In genomic region chr10:45418859-45419672, GRCh38 we compare ENCODE assay signal across 9 cellular contexts. TPM values are rescaled to one million over a fixed set of nuclear protein-coding genes. Genes with fewer than 3 reads are reported as not detected.
DNase-seq lines count a peak whose midpoint lies in the region; ATAC-seq, FAIRE-seq and TF ChIP-seq lines count a peak whose summit lies in the region.
"Had no signal": no experiment of that assay in that cellular context is flagged by ENCODE, and none has a peak within 500 bp of the region (broad histone marks: within the 10 kb centered on the region; RNA-seq: fewer than 3 reads in every experiment).

No MANE protein-coding gene starts in this region.

- H3K79me2 ChIP-seq in OCI-LY7 (ENCODE audit: insufficient read depth, low read depth, low read length), result 0 out of 2 replicates have a peak, but pooled peaks cover 5% of the 10 kb centered on the region
- H3K79me2 ChIP-seq in Karpas-422 (ENCODE audit: low read length), result peaks cover 22% of the 10 kb centered on the region

- TF ChIP-seq CTCF in OCI-LY7 (conservative IDR thresholded peaks at IDR 0.05; ENCODE audit: low read length), result no peak
- TF ChIP-seq CTCF in psoas muscle (IDR thresholded peaks at IDR 0.05), result no peak

- H3K4me1 ChIP-seq in OCI-LY7 (ENCODE audit: insufficient read depth, low read length, poor library complexity, severe bottlenecking) (peaks cover 34% of the 10 kb centered on the region), right cardiac atrium (ENCODE audit: control insufficient read depth, insufficient read depth, low read length) (peaks cover 8% of the 10 kb centered on the region), psoas muscle (peaks cover 17% of the 10 kb centered on the region), Karpas-422 (ENCODE audit: low read length) (peaks cover 38% of the 10 kb centered on the region)

- H2AFZ ChIP-seq in OCI-LY7 (ENCODE audit: low read length), result no peak overlapping the region
- H2AFZ ChIP-seq in Karpas-422 (ENCODE audit: low read length), result no peak overlapping the region

- H4K20me1 ChIP-seq in OCI-LY7 (ENCODE audit: insufficient read depth, low read length), result peaks cover 10% of the 10 kb centered on the region; the same call in 1 of the 2 replicates
- H4K20me1 ChIP-seq in Karpas-422 (ENCODE audit: insufficient read depth, low read depth, low read length), result peaks cover 30% of the 10 kb centered on the region

- no peak overlapping the region for H3K27ac ChIP-seq in OCI-LY7 (ENCODE audit: low read depth, low read length, poor library complexity, severe bottlenecking)
- H3K27ac ChIP-seq in adipose tissue (ENCODE audit: low read depth, low read length), result peak overlapping the region; percentile 66
- H3K27ac ChIP-seq in right cardiac atrium (ENCODE audit: low read length), result peak overlapping the region; percentile 46
- H3K27ac ChIP-seq in psoas muscle, result peak overlapping the region; percentile 43
- no peak overlapping the region for H3K27ac ChIP-seq in Karpas-422 (ENCODE audit: low read length)

- TF ChIP-seq POLR2A in GM12892 (IDR thresholded peaks at IDR 0.05; ENCODE audit: low read depth, low read length), result peak; percentile 94

- no peak overlapping the region for H3K9ac ChIP-seq in Karpas-422 (ENCODE audit: low read length)

- H3K4me2 ChIP-seq in OCI-LY7 (ENCODE audit: low read length) (peak overlapping the region; percentile 61), Karpas-422 (ENCODE audit: low read depth, low read length, poor library complexity, severe bottlenecking) (no peak overlapping the region)

- H3K27me3 ChIP-seq in right cardiac atrium (ENCODE audit: control insufficient read depth, insufficient read depth) (no peaks in the 10 kb centered on the region), psoas muscle (ENCODE audit: insufficient read depth in 3 of 3, low read length in 2 of 3) (peaks cover 0 to 5% (median 0%) of the 10 kb centered on the region in 3 donors), Karpas-422 (ENCODE audit: low read length) (no peaks in the 10 kb centered on the region)

- CTCF ChIA-PET in OCI-LY7 (lab: Charles Lee; ENCODE audit: unreplicated experiment) (interaction anchor here (0.5 kb wide), 1 partner anchor 49 kb away, joined by 3 read pairs; no protein-coding TSS in a partner anchor), HEK293T (lab: Yijun Ruan, JAX) (no interaction called here)

- H3K9me3 ChIP-seq in OCI-LY7 (ENCODE audit: low read length), result no peaks in the 10 kb centered on the region
- H3K9me3 ChIP-seq in right cardiac atrium (ENCODE audit: control insufficient read depth, low read length), result no peaks in the 10 kb centered on the region
- H3K9me3 ChIP-seq in psoas muscle, result no peaks in the 10 kb centered on the region
- no peaks in the 10 kb centered on the region for H3K9me3 ChIP-seq in Karpas-422 (ENCODE audit: low read length)

- 1 to 32% (median 1%) methylated on average over 49 to 60 of the region's 60 CpGs for WGBS in adipose tissue, 3 donors
- 1% methylated on average over 60 of the region's 60 CpGs for WGBS in right cardiac atrium
- 2 to 3% (median 2%) methylated on average over 57 to 60 of the region's 60 CpGs for WGBS in psoas muscle, 3 donors

- no TSS peak for BruUV-seq in OCI-LY7 (replicated peaks; lab: Mats Ljungman, UMichigan)

- peak; percentile 61 for ATAC-seq in HG02759 (IDR thresholded peaks at IDR 0.05; ENCODE audit: unreplicated experiment)
- peak; percentile 92 for ATAC-seq in right cardiac atrium
- ATAC-seq in psoas muscle, result peak; percentile 54 to 69 (median 67)

- FAIRE-seq in GM12892 (lab: Jason Lieb, UNC), result peak; percentile 95
- FAIRE-seq: islet of Langerhans had no signal

- DNase-seq in GM12892 (ENCODE audit: insufficient read length), result peak; percentile 77
- DNase-seq in OCI-LY7 (ENCODE audit: low spot score), result no peak
- peak; percentile 87 to 91 (median 90) for DNase-seq in right cardiac atrium
- DNase-seq in psoas muscle, result peak; percentile 67 to 83
- DNase-seq in HEK293T (ENCODE audit: extremely low spot score), result no peak
- no peak for DNase-seq in Karpas-422

- H3K4me3 ChIP-seq in OCI-LY7 (ENCODE audit: low read depth, low read length, poor library complexity, severe bottlenecking) (peak overlapping the region; percentile 12), right cardiac atrium (ENCODE audit: low read length) (peak overlapping the region; percentile 21), psoas muscle (peak overlapping the region; percentile 65), Karpas-422 (ENCODE audit: low read length) (no peak overlapping the region)

- intact Hi-C loops in OCI-LY7 (cut with micrococcal nuclease; ENCODE audit: unreplicated experiment) (no loop called here), right cardiac atrium (cut with DNase I) (no loop called here), psoas muscle (cut with DNase I) (no loop called here)

- H3K9me2 ChIP-seq in OCI-LY7 (ENCODE audit: insufficient read depth, low read length) (no peaks in the 10 kb centered on the region), Karpas-422 (replicated peaks; ENCODE audit: insufficient read depth, low read length) (no peaks in the 10 kb centered on the region)

- POLR2A ChIA-PET in OCI-LY7 (lab: Charles Lee), result interaction anchor here (0.6 kb wide), 1 partner anchor 169 kb away, joined by 3 read pairs; no protein-coding TSS in a partner anchor
- POLR2A ChIA-PET in HEK293T (lab: Yijun Ruan, JAX), result no interaction called here

- H3K36me3 ChIP-seq in OCI-LY7 (ENCODE audit: insufficient read depth, low read length), result peaks cover 78% of the 10 kb centered on the region
- no peaks in the 10 kb centered on the region for H3K36me3 ChIP-seq in psoas muscle (ENCODE audit: insufficient read depth in 1 of 2, low read depth in 1 of 2)
- H3K36me3 ChIP-seq in Karpas-422 (ENCODE audit: insufficient read depth, low read length), result peaks cover 26% of the 10 kb centered on the region

TF ChIP-seq in HEK293T, 16 proteins besides CTCF, POLR2A, EP300 and RAD21:
- TF ChIP-seq TARDBP (IDR thresholded peaks at IDR 0.05) (no peak), NFRKB (IDR thresholded peaks at IDR 0.05) (no peak), FOXM1 (IDR thresholded peaks at IDR 0.05; ENCODE audit: borderline replicate concordance) (no peak), SP1 (IDR thresholded peaks at IDR 0.05) (no peak), L3MBTL2 (conservative IDR thresholded peaks at IDR 0.05) (no peak), SUZ12 (IDR thresholded peaks at IDR 0.05) (no peak), CTBP1 (IDR thresholded peaks at IDR 0.05; ENCODE audit: borderline replicate concordance) (no peak), PKNOX1 (IDR thresholded peaks at IDR 0.05) (no peak), LEF1 (IDR thresholded peaks at IDR 0.05; ENCODE audit: borderline replicate concordance) (no peak), ARNT (IDR thresholded peaks at IDR 0.05) (no peak), ELF4 (IDR thresholded peaks at IDR 0.05) (no peak), FOXK2 (IDR thresholded peaks at IDR 0.05) (no peak), BHLHE40 (IDR thresholded peaks at IDR 0.05; ENCODE audit: borderline replicate concordance) (no peak), HDGF (IDR thresholded peaks at IDR 0.05; ENCODE audit: borderline replicate concordance) (no peak), ZNF384 (IDR thresholded peaks at IDR 0.05) (no peak), FOXA1 (IDR thresholded peaks at IDR 0.05) (no peak)

RNA-seq across cellular contexts. Expression of gene ALOX5, which starts 45.0 kb away (rescaled TPM):
- polyA plus RNA-seq in GM12892 (2012; ENCODE audit: missing spikeins), result 28.2 TPM
- 146 and 164 TPM in 2 replicates for total RNA-seq in OCI-LY7 (2014; rRNA removed; shearing (Covaris generic))
- total RNA-seq in OCI-LY7 (2022) (139 and 169 TPM in 2 replicates), right cardiac atrium (10 to 100 TPM; 10.0 to 13.0 (median 12.2) TPM), psoas muscle (1 to 10 TPM; 1.6 to 3.1 (median 2.4) TPM)
- polyA plus RNA-seq in adipose tissue (10 to 100 TPM; 11.7 to 45.0 (median 23.4) TPM), right cardiac atrium (5.6 TPM), psoas muscle (1 to 10 TPM; 1.8 to 2.9 (median 2.0) TPM)
- total RNA-seq in Karpas-422 (2014; rRNA removed; shearing (Covaris generic); ENCODE audit: low replicate concordance), result 480 and 661 TPM in 2 replicates

Comparison
In these comparisons a context has a peak if more than half of its experiments do, and no peak if none do; other contexts are left out.
1. DNase-seq: peak in GM12892 (single experiment), right cardiac atrium (3 of 3) and psoas muscle (2 of 2); none in OCI-LY7 (single experiment), HEK293T (single experiment) and Karpas-422 (single experiment).
2. H3K27ac ChIP-seq: peak in adipose tissue (single experiment), right cardiac atrium (single experiment) and psoas muscle (single experiment); none in OCI-LY7 (single experiment) and Karpas-422 (single experiment).
3. RNA of gene ALOX5, which starts 45.0 kb away (total RNA-seq): 480 to 661 TPM in Karpas-422 and 139 to 169 TPM in OCI-LY7; 10.0 to 13.0 TPM in right cardiac atrium and 1.6 to 3.1 TPM in psoas muscle; every median in the first group is over 10 times any median in the second.
4. Peak in every context shown above with its lines, with median percentiles within 50 percentile points of each other: ATAC-seq.